In genomic region chr11:103028304-103029020, GRCh38 we compare ENCODE assay signal across 8 cellular contexts.
A peak's percentile ranks its signal among the peaks of the same experiment; 100 is the strongest.
DNase-seq lines count a peak whose midpoint lies in the region; ATAC-seq and TF ChIP-seq lines count a peak whose summit lies in the region.
"Not testable (repeated sequence)": the region's sequence is repeated elsewhere in the genome, so short reads cannot be mapped to it uniquely, and the experiment has no call there.

No MANE protein-coding gene starts in this region.

- TF ChIP-seq CTCF in GM10266 (IDR thresholded peaks at IDR 0.05; ENCODE audit: control insufficient read depth, insufficient read depth, low read depth, missing control alignments); chondrocyte (IDR thresholded peaks at IDR 0.05): not testable (repeated sequence)

- intact Hi-C loops in activated CD4-positive, alpha-beta T cell treated with anti-CD3 and anti-CD28 coated beads, Interleukin-2, amount 10 ng/mL, durations not matched to agents 24 days and 14 days (cut with micrococcal nuclease): not testable (repeated sequence)

- H3K4me3 Mint-ChIP-seq in activated CD4-positive, alpha-beta T cell treated with anti-CD3 and anti-CD28 coated beads, Interleukin-2, amount 10 ng/mL, durations not matched to agents 24 days and 14 days: peak overlapping the region; percentile 0
- H3K4me3 Mint-ChIP-seq in chondrocyte (ENCODE audit: unreplicated experiment): not testable (repeated sequence)

- ATAC-seq in GM18870 (IDR thresholded peaks at IDR 0.05; ENCODE audit: unreplicated experiment): peak; percentile 96
- ATAC-seq in GM19468 (IDR thresholded peaks at IDR 0.05; ENCODE audit: extremely low read depth, unreplicated experiment): peak; percentile 93
- ATAC-seq in HG02588 (IDR thresholded peaks at IDR 0.05; ENCODE audit: unreplicated experiment): peak; percentile 96
- peak; percentile 95 for ATAC-seq in HG03060 (IDR thresholded peaks at IDR 0.05; ENCODE audit: low read depth, unreplicated experiment)
- peak; percentile 89 for ATAC-seq in HG03469 (IDR thresholded peaks at IDR 0.05; ENCODE audit: unreplicated experiment)

- peak; percentile 44 for DNase-seq in GM10266 (ENCODE audit: extremely low spot score)
- peak; percentile 71 for DNase-seq in activated CD4-positive, alpha-beta T cell treated with anti-CD3 and anti-CD28 coated beads, Interleukin-2, amount 10 ng/mL, durations not matched to agents 24 days and 14 days
- not testable (repeated sequence) for DNase-seq in chondrocyte (ENCODE audit: low spot score)

- H3K36me3 Mint-ChIP-seq in activated CD4-positive, alpha-beta T cell treated with anti-CD3 and anti-CD28 coated beads, Interleukin-2, amount 10 ng/mL, durations not matched to agents 24 days and 14 days (ENCODE audit: low read depth); chondrocyte (ENCODE audit: low read depth): not testable (repeated sequence)

- H3K9me3 Mint-ChIP-seq in activated CD4-positive, alpha-beta T cell treated with anti-CD3 and anti-CD28 coated beads, Interleukin-2, amount 10 ng/mL, durations not matched to agents 24 days and 14 days; chondrocyte (ENCODE audit: low read depth): not testable (repeated sequence)

- H3K4me1 Mint-ChIP-seq in activated CD4-positive, alpha-beta T cell treated with anti-CD3 and anti-CD28 coated beads, Interleukin-2, amount 10 ng/mL, durations not matched to agents 24 days and 14 days: peaks cover 17% of the 10 kb centered on the region
- H3K4me1 Mint-ChIP-seq in chondrocyte (ENCODE audit: low read depth): peaks cover 30% of the 10 kb centered on the region

- peak overlapping the region; percentile 77 for H3K27ac Mint-ChIP-seq in activated CD4-positive, alpha-beta T cell treated with anti-CD3 and anti-CD28 coated beads, Interleukin-2, amount 10 ng/mL, durations not matched to agents 24 days and 14 days
- H3K27ac Mint-ChIP-seq in chondrocyte (ENCODE audit: unreplicated experiment): peak overlapping the region; percentile 61

- not testable (repeated sequence) for H3K27me3 Mint-ChIP-seq in activated CD4-positive, alpha-beta T cell treated with anti-CD3 and anti-CD28 coated beads, Interleukin-2, amount 10 ng/mL, durations not matched to agents 24 days and 14 days; chondrocyte (ENCODE audit: low read depth)
